Comparison of ENCODE assay signal across 18 cellular contexts in genomic region chr2:95181774-95182173, GRCh38. TPM values are rescaled to one million over a fixed set of nuclear protein-coding genes. Genes with fewer than 3 reads are reported as not detected.
DNase-seq lines count a peak whose midpoint lies in the region; TF ChIP-seq lines count a peak whose summit lies in the region.
"Had no signal": no experiment of that assay in that cellular context is flagged by ENCODE, and none has a peak within 500 bp of the region (broad histone marks: within the 10 kb centered on the region; RNA-seq: fewer than 3 reads in every experiment).

No MANE protein-coding gene starts in this region.

- H3K9ac ChIP-seq in mammary epithelial cell (ENCODE audit: insufficient read depth, low read length) (no peak overlapping the region), liver (ENCODE audit: low read depth in 1 of 2, low read length in 2 of 2) (no peak overlapping the region)
- H3K9ac ChIP-seq: BLaER1 treated with 17β-estradiol and CSF1 and Interleukin-3, amounts not matched to agents 10 nM and 100 nM had no signal

- H3K4me3 ChIP-seq in mammary epithelial cell (replicated peaks in 1 of 3; ENCODE audit: insufficient read depth in 1 of 3, low read depth in 2 of 3, low read length in 3 of 3) (no peak overlapping the region), HEK293 (ENCODE audit: low read depth, low read length) (no peak overlapping the region), liver (ENCODE audit: low read depth in 1 of 3, low read length in 3 of 3) (peak overlapping the region in 2 of 3 donors; percentile 1 to 42)
- H3K4me3 ChIP-seq: A549; BLaER1 treated with 17β-estradiol and CSF1 and Interleukin-3, amounts not matched to agents 10 nM and 100 nM had no signal

- H3K9me3 ChIP-seq in mammary epithelial cell (replicated peaks; ENCODE audit: insufficient read depth, low read length) (peaks cover 15% of the 10 kb centered on the region), HEK293 (ENCODE audit: control insufficient read depth, insufficient read depth, low read depth, low read length) (no peaks in the 10 kb centered on the region), liver (ENCODE audit: control insufficient read depth in 4 of 4, low read length in 3 of 4) (peaks cover 11 to 23% (median 19%) of the 10 kb centered on the region in 4 donors)

- no peak overlapping the region for H3K4me3 Mint-ChIP-seq in MCF 10A (ENCODE audit: unreplicated experiment)
- H3K4me3 Mint-ChIP-seq: B cell; CD4-positive, alpha-beta T cell; CD8-positive, alpha-beta T cell had no signal

- dilution Hi-C loops in mammary epithelial cell (cut with HindIII; ENCODE audit: low sequenced_read_pairs), result no loop called here

- 98% methylated on average over 18 of the region's 18 CpGs for WGBS in mammary epithelial cell (ENCODE audit: low coverage, missing lambda C conversion rate)
- WGBS in liver, result 98% methylated on average over 18 of the region's 18 CpGs

- H3K27ac ChIP-seq in mammary epithelial cell (ENCODE audit: insufficient read depth, low read depth, low read length) (no peak overlapping the region), HEK293 (ENCODE audit: extremely low read depth, low read depth, low read length) (no peak overlapping the region), liver (ENCODE audit: low read depth in 1 of 2, low read length in 2 of 2) (no peak overlapping the region)
- H3K27ac ChIP-seq: 22Rv1; A549; BLaER1 treated with 17β-estradiol and CSF1 and Interleukin-3, amounts not matched to agents 10 nM and 100 nM; C4-2B had no signal

- no peak overlapping the region for H2AFZ ChIP-seq in mammary epithelial cell (ENCODE audit: low read depth, low read length)

- no peak for DNase-seq in mammary epithelial cell
- no peak for DNase-seq in MCF 10A (ENCODE audit: unreplicated experiment)
- no peak for DNase-seq in SKM-1 (lab: John Stamatoyannopoulos, UW; ENCODE audit: unreplicated experiment)
- DNase-seq: AML-193; Caco-2; Calu3; CD4-positive, alpha-beta T cell; CD8-positive, alpha-beta T cell; DMS79 treated with DMSO at 0.1 percent for 48 hours; GF-D8 had no signal

- no peak overlapping the region for H3K4me2 ChIP-seq in mammary epithelial cell (ENCODE audit: insufficient read depth, low read depth, low read length)
- H3K4me2 ChIP-seq: A549; BLaER1 treated with 17β-estradiol and CSF1 and Interleukin-3, amounts not matched to agents 10 nM and 100 nM had no signal

- in situ Hi-C loops in mammary epithelial cell (cut with MboI; ENCODE audit: low sequenced_read_pairs in 2 of 2), result no loop called here

- no peak overlapping the region for H3K27ac Mint-ChIP-seq in MCF 10A (ENCODE audit: low read depth, unreplicated experiment)
- H3K27ac Mint-ChIP-seq: B cell; CD4-positive, alpha-beta T cell; CD8-positive, alpha-beta T cell had no signal

- CTCF ChIA-PET in mammary epithelial cell (lab: Charles Lee; ENCODE audit: low non-redundant PET), result no interaction called here
- CTCF ChIA-PET in MCF 10A (lab: Yijun Ruan, JAX), result interaction anchor here (1.0 kb wide), 1 partner anchor 9 kb away, joined by 3 read pairs; no protein-coding TSS in a partner anchor
- CTCF ChIA-PET in HEK293 (lab: Yijun Ruan, JAX), result interaction anchor here (0.7 kb wide), 1 partner anchor 351 kb away, joined by 3 read pairs; no protein-coding TSS in a partner anchor

- peaks cover 12% of the 10 kb centered on the region for H3K9me3 Mint-ChIP-seq in MCF 10A (ENCODE audit: unreplicated experiment)

- TSS peak; percentile 23 for BruUV-seq in mammary epithelial cell (replicated peaks; lab: Mats Ljungman, UMichigan)
- BruUV-seq in MCF 10A (replicated peaks; lab: Mats Ljungman, UMichigan), result no TSS peak

- H3K79me2 ChIP-seq in mammary epithelial cell (ENCODE audit: insufficient read depth, low read length), result no peaks in the 10 kb centered on the region

- H3K27me3 ChIP-seq in mammary epithelial cell (ENCODE audit: insufficient read depth, low read length) (no peaks in the 10 kb centered on the region), liver (ENCODE audit: control insufficient read depth in 4 of 4, insufficient read depth in 4 of 4, low read length in 3 of 4) (no peaks in the 10 kb centered on the region)
- H3K27me3 ChIP-seq: BLaER1 treated with 17β-estradiol and CSF1 and Interleukin-3, amounts not matched to agents 10 nM and 100 nM had no signal

- intact Hi-C loops in mammary epithelial cell (cut with micrococcal nuclease), result no loop called here
- intact Hi-C loops in MCF 10A (cut with micrococcal nuclease), result no loop called here

- H3K36me3 Mint-ChIP-seq in MCF 10A (ENCODE audit: insufficient read depth, unreplicated experiment), result peaks cover 38% of the 10 kb centered on the region

- no peaks in the 10 kb centered on the region for H3K27me3 Mint-ChIP-seq in MCF 10A (ENCODE audit: insufficient read depth, unreplicated experiment)
- H3K27me3 Mint-ChIP-seq: B cell; CD4-positive, alpha-beta T cell had no signal

- POLR2A ChIA-PET in MCF 10A (lab: Yijun Ruan, JAX) (no interaction called here), HEK293 (lab: Yijun Ruan, JAX) (no interaction called here)

- no peaks in the 10 kb centered on the region for H3K4me1 Mint-ChIP-seq in MCF 10A (ENCODE audit: insufficient read depth, unreplicated experiment)
- H3K4me1 Mint-ChIP-seq: B cell had no signal

- H3K36me3 ChIP-seq in mammary epithelial cell (ENCODE audit: insufficient read depth, low read length), result peaks cover 6% of the 10 kb centered on the region
- H3K36me3 ChIP-seq in HEK293 (ENCODE audit: control insufficient read depth in 2 of 2, insufficient read depth in 1 of 2, low read length in 2 of 2), result peaks cover 11 to 51% of the 10 kb centered on the region in 2 experiments
- peaks cover 8 to 53% (median 33%) of the 10 kb centered on the region in 4 donors for H3K36me3 ChIP-seq in liver (ENCODE audit: control insufficient read depth in 4 of 4, insufficient read depth in 3 of 4, low read depth in 1 of 4, low read length in 3 of 4)

- H3K4me1 ChIP-seq in mammary epithelial cell (ENCODE audit: insufficient read depth, low read length) (no peaks in the 10 kb centered on the region), HEK293 (ENCODE audit: control insufficient read depth, insufficient read depth, low read length) (no peaks in the 10 kb centered on the region), liver (ENCODE audit: control insufficient read depth in 4 of 4, insufficient read depth in 4 of 4, low read length in 3 of 4) (no peaks in the 10 kb centered on the region)
- H3K4me1 ChIP-seq: A549; BLaER1 treated with 17β-estradiol and CSF1 and Interleukin-3, amounts not matched to agents 10 nM and 100 nM; Caco-2 had no signal

- no peak for TF ChIP-seq CTCF in mammary epithelial cell (conservative IDR thresholded peaks at IDR 0.05 in 1 of 2, IDR thresholded peaks at IDR 0.05 in 1 of 2; ENCODE audit: extremely low read depth in 1 of 2, insufficient read depth in 1 of 2, low read depth in 1 of 2, low read length in 2 of 2)
- TF ChIP-seq CTCF in MCF 10A (IDR thresholded peaks at IDR 0.05; ENCODE audit: unreplicated experiment), result no peak
- TF ChIP-seq CTCF in HEK293 (tag by site-specific recombination; IDR thresholded peaks at IDR 0.05), result no peak
- no peak for TF ChIP-seq CTCF in liver (IDR thresholded peaks at IDR 0.05; ENCODE audit: low read depth, low read length, missing input control)

- no peak for TF ChIP-seq RAD21 in liver (IDR thresholded peaks at IDR 0.05)

- H4K20me1 ChIP-seq in mammary epithelial cell (ENCODE audit: insufficient read depth, low read length), result no peaks in the 10 kb centered on the region

TF ChIP-seq in liver, 16 proteins besides CTCF, POLR2A, EP300 and RAD21:
- no peak for TF ChIP-seq MAX (IDR thresholded peaks at IDR 0.05)

RNA-seq across cellular contexts. Expression of gene ZNF2, which starts 16.2 kb away (rescaled TPM):
- 1 to 10 TPM; 4.3 to 8.8 TPM for total RNA-seq in mammary epithelial cell
- polyA plus RNA-seq in mammary epithelial cell, result 3.3 TPM
- polyA minus RNA-seq in mammary epithelial cell, result 2.8 TPM
- total RNA-seq in MCF 10A (2022), result 4.1 and 4.4 TPM in 2 replicates
- total RNA-seq in liver, result 1 to 10 TPM; 2.5 to 3.0 TPM
- 1 to 10 TPM; 1.0 to 1.2 TPM for polyA plus RNA-seq in liver

RNA-seq across cellular contexts. Expression of gene ZNF514, which starts 22.1 kb away (rescaled TPM):
- total RNA-seq in mammary epithelial cell (10 to 100 TPM; 12.4 to 14.5 TPM), MCF 10A (2022) (6.3 and 9.6 TPM in 2 replicates), liver (1 to 10 TPM; 4.2 to 6.2 TPM)
- polyA plus RNA-seq in mammary epithelial cell (4.4 TPM), liver (1 to 10 TPM; 1.7 to 3.3 TPM)
- not detected for polyA minus RNA-seq in mammary epithelial cell

RNA-seq across cellular contexts. Expression of gene ZNF892, which starts 25.5 kb away (rescaled TPM):
- 10 to 100 TPM in 1 of 2 donors, 1 to 10 TPM in 1; 4.8 to 12.0 TPM for total RNA-seq in mammary epithelial cell
- polyA plus RNA-seq in mammary epithelial cell, result 1.8 TPM
- 3.9 TPM for polyA minus RNA-seq in mammary epithelial cell
- 10.2 and 10.3 TPM in 2 replicates for total RNA-seq in MCF 10A (2022)
- 1 to 10 TPM; 1.3 to 2.2 TPM for total RNA-seq in liver
- under 1 TPM in 1 of 2 donors, not detected in 1; 0.17 TPM for polyA plus RNA-seq in liver
- total RNA-seq: A172 had no signal

Comparison
In these comparisons a context has a peak if more than half of its experiments do, and no peak if none do; other contexts are left out.
1. H3K4me3 ChIP-seq: peak in liver (2 of 3); none in mammary epithelial cell (0 of 3) and HEK293 (single experiment).